Comparison of ENCODE assay signal across 8 cellular contexts in the genomic region with DNA sequence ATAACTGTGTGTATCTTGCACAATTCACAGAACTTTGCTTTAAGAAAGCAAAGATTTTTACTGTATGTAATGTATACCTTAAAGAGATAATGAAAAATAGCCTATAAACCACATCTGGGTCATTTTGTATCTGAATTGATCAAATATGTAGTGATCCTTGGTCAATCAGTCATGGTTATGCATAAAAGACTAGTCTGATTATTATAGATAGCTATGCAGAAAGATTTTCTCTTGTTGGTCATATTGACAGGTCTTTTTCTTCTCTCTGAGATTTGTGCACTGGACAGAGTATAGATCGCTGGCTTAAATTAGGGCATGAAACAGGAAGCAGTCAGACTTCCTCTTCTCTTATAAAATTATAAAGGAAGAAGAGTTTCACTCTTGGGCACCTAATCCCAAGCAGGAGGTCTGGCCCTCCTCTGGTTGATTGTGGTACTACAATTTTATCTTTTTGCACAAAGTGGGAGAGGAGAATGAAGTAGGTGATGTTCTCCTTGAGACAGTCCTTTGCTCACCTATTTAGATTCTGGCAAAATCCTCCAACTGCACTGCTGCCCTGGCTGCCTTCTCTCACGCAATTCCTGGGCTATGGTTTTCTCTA.
DNase-seq lines count a peak whose midpoint lies in the region; ATAC-seq and TF ChIP-seq lines count a peak whose summit lies in the region.

No MANE protein-coding gene starts in this region.

- WGBS in lung, 2 donors = 29 to 31% methylated on average over 2 of the region's 2 CpGs

- peaks cover 9% of the 10 kb centered on the region for H3K27me3 Mint-ChIP-seq in chondrocyte (ENCODE audit: low read depth)

- H3K4me3 ChIP-seq in lung = no peak overlapping the region

- no peaks in the 10 kb centered on the region for H3K36me3 ChIP-seq in lung (ENCODE audit: control insufficient read depth in 2 of 2, insufficient read depth in 2 of 2, low read length in 2 of 2)

- no peak overlapping the region for H3K4me3 Mint-ChIP-seq in chondrocyte (ENCODE audit: unreplicated experiment)

- H3K9me3 Mint-ChIP-seq in chondrocyte (ENCODE audit: low read depth) = peaks cover 3% of the 10 kb centered on the region

- H3K9me3 ChIP-seq in lung (ENCODE audit: control insufficient read depth in 2 of 2, insufficient read depth in 1 of 2, low read length in 1 of 2) = no peaks in the 10 kb centered on the region

- no peak overlapping the region for H3K27ac Mint-ChIP-seq in chondrocyte (ENCODE audit: unreplicated experiment)

- DNase-seq in CMK (ENCODE audit: low read depth) (peak; percentile 18), NOMO-1 treated with DMSO at 0.1 percent for 48 hours (lab: John Stamatoyannopoulos, UW; ENCODE audit: unreplicated experiment) (peak; percentile 77), chondrocyte (ENCODE audit: low spot score) (no peak), lung (ENCODE audit: low spot score) (no peak), hippocampal formation (lab: John Stamatoyannopoulos, UW) (no peak), occipital lobe (lab: John Stamatoyannopoulos, UW) (no peak)

- H3K4me1 ChIP-seq in lung (ENCODE audit: control insufficient read depth in 2 of 2, insufficient read depth in 2 of 2, low read length in 2 of 2) = no peaks in the 10 kb centered on the region

- H3K27me3 ChIP-seq in lung (ENCODE audit: control insufficient read depth, insufficient read depth) = no peaks in the 10 kb centered on the region

- ATAC-seq in GM19023 (IDR thresholded peaks at IDR 0.05; ENCODE audit: unreplicated experiment) (peak; percentile 85), HG03066 (IDR thresholded peaks at IDR 0.05; ENCODE audit: low read depth, unreplicated experiment) (peak; percentile 82), lung (ENCODE audit: insufficient read depth, low FRiP score) (no peak)

- TF ChIP-seq CTCF in chondrocyte (IDR thresholded peaks at IDR 0.05) = peak; percentile 79
- TF ChIP-seq CTCF in lung (IDR thresholded peaks at IDR 0.05; ENCODE audit: control extremely low read depth, extremely low read depth) = peak; percentile 14

- no peaks in the 10 kb centered on the region for H3K4me1 Mint-ChIP-seq in chondrocyte (ENCODE audit: low read depth)

- no peak overlapping the region for H3K27ac ChIP-seq in lung (ENCODE audit: low read depth in 1 of 2, low read length in 1 of 2)

- no peaks in the 10 kb centered on the region for H3K36me3 Mint-ChIP-seq in chondrocyte (ENCODE audit: low read depth)

Comparison
In these comparisons a context has a peak if more than half of its experiments do, and no peak if none do; other contexts are left out.
1. DNase-seq: peak in CMK (single experiment) and NOMO-1 treated with DMSO at 0.1 percent for 48 hours (single experiment); none in chondrocyte (single experiment), lung (single experiment), hippocampal formation (0 of 2) and occipital lobe (single experiment).